In genomic region chr14:73740921-73741326, GRCh38 we compare ENCODE assay signal across 1 cellular context.
TF ChIP-seq lines count a peak whose summit lies in the region.

No MANE protein-coding gene starts in this region.

TF ChIP-seq in K562, 482 proteins besides CTCF, POLR2A, EP300 and RAD21 (continued from another document):
- no peak for TF ChIP-seq ZNF398 (CRISPR knock-in tag; IDR thresholded peaks at IDR 0.05)
- TF ChIP-seq RBM14 (IDR thresholded peaks at IDR 0.05; ENCODE audit: borderline replicate concordance, insufficient read depth, low read depth, low read length): no peak
